8 cellular contexts compared by ENCODE assay signal in genomic region chr1:2411801-2412394, GRCh38. TPM values are rescaled to one million over a fixed set of nuclear protein-coding genes. Genes with fewer than 3 reads are reported as not detected.
A peak's percentile ranks its signal among the peaks of the same experiment; 100 is the strongest.
DNase-seq lines count a peak whose midpoint lies in the region; ATAC-seq, FAIRE-seq and TF ChIP-seq lines count a peak whose summit lies in the region.

No MANE protein-coding gene starts in this region.

- peaks cover 17% of the 10 kb centered on the region for H3K79me2 ChIP-seq in HepG2 (ENCODE audit: insufficient read depth, low read length)

- no peaks in the 10 kb centered on the region for H3K9me3 ChIP-seq in HUES64 (ENCODE audit: insufficient read depth, low read depth, low read length)
- H3K9me3 ChIP-seq in HepG2 (ENCODE audit: low read length): no peaks in the 10 kb centered on the region
- H3K9me3 ChIP-seq in thyroid gland: no peaks in the 10 kb centered on the region

- TF ChIP-seq POLR2A in HepG2 (IDR thresholded peaks at IDR 0.05; ENCODE audit: insufficient read depth in 1 of 2, low read depth in 2 of 2, low read length in 2 of 2) (no peak), thyroid gland (IDR thresholded peaks at IDR 0.05) (no peak)

- WGBS in HUES64: 8% methylated on average over 38 of the region's 38 CpGs
- 40% methylated on average over 1 of the region's 38 CpGs for WGBS in HepG2 (ENCODE audit: low lambda C conversion rate)
- WGBS in thyroid gland, 2 donors: 3 to 11% methylated on average over 12 to 18 of the region's 38 CpGs

- peak overlapping the region; percentile 94 for H3K4me2 ChIP-seq in HepG2 (ENCODE audit: low read depth, low read length)

- H3K36me3 ChIP-seq in HUES64 (ENCODE audit: insufficient read depth, low read length) (peaks cover 33% of the 10 kb centered on the region), HepG2 (replicated peaks in 1 of 2; ENCODE audit: control insufficient read depth in 1 of 2, insufficient read depth in 2 of 2, low read length in 2 of 2) (peaks cover 21 to 31% of the 10 kb centered on the region in 2 experiments), thyroid gland (peaks cover 4 to 5% of the 10 kb centered on the region in 2 donors)

- H3K4me3 ChIP-seq in HUES64 (ENCODE audit: low read length) (peak overlapping the region; percentile 99), astrocyte of the spinal cord (ENCODE audit: low read depth, low read length) (peak overlapping the region; percentile 81), HepG2 (replicated peaks in 1 of 3; ENCODE audit: insufficient read depth in 1 of 3, low read depth in 2 of 3, low read length in 3 of 3) (peak overlapping the region; percentile 79 to 98 (median 94)), thyroid gland (replicated peaks in 1 of 3) (peak overlapping the region; percentile 16 to 85 (median 64))

- H3K27ac ChIP-seq in HUES64 (ENCODE audit: low read depth, low read length) (peak overlapping the region; percentile 85), HepG2 (ENCODE audit: extremely low read length, insufficient read depth, low read length) (peak overlapping the region; percentile 55), thyroid gland (peak overlapping the region in 1 of 3 donors; percentile 32)

- no peak for TF ChIP-seq RAD21 in HepG2 (CRISPR knock-in tag; IDR thresholded peaks at IDR 0.05)

- no peak for FAIRE-seq in HepG2 (lab: Jason Lieb, UNC)

- intact Hi-C loops in HepG2 (cut with micrococcal nuclease; ENCODE audit: unreplicated experiment) (loop anchor here (2.0 kb wide), 1 partner anchor 231 kb away; no protein-coding TSS in a partner anchor), thyroid gland (cut with DNase I) (no loop called here)

- H3K9ac ChIP-seq in HUES64 (ENCODE audit: low read depth, low read length) (peak overlapping the region; percentile 99), HepG2 (ENCODE audit: insufficient read depth, low read depth, low read length) (peak overlapping the region; percentile 91)

- CTCF ChIA-PET in HepG2 (lab: Yijun Ruan, JAX; ENCODE audit: low intra/inter-chr PET ratio, low total read pairs): no interaction called here

- ATAC-seq in GM18498 (IDR thresholded peaks at IDR 0.05; ENCODE audit: unreplicated experiment) (peak; percentile 26), GM21717 (IDR thresholded peaks at IDR 0.05; ENCODE audit: unreplicated experiment) (peak; percentile 23), HepG2 (peak; percentile 28)

- H3K4me1 ChIP-seq in HUES64 (ENCODE audit: insufficient read depth, low read length) (peaks cover 10% of the 10 kb centered on the region), HepG2 (ENCODE audit: insufficient read depth, low read length) (peaks cover 34% of the 10 kb centered on the region), thyroid gland (peaks cover 18 to 34% of the 10 kb centered on the region in 2 donors)

- in situ Hi-C loops in astrocyte of the spinal cord (cut with HindIII; ENCODE audit: low sequenced_read_pairs): no loop called here
- in situ Hi-C loops in HepG2 (cut with HindIII; ENCODE audit: extremely low pct_ligation_motif_present, low pct_unique_long_range_greater_than_20kb): loop anchor here (5.0 kb wide), 1 partner anchor 135 kb away; no protein-coding TSS in a partner anchor

- DNase-seq in astrocyte of the spinal cord (ENCODE audit: low read depth, low spot score) (no peak), HepG2 (ENCODE audit: low spot score) (no peak), thyroid gland (no peak), H4 (ENCODE audit: low spot score) (no peak), NCI-H1436 treated with DMSO at 0.1 percent for 48 hours (lab: John Stamatoyannopoulos, UW) (no peak)

- H4K20me1 ChIP-seq in HepG2 (ENCODE audit: insufficient read depth, low read length): no peaks in the 10 kb centered on the region

- TF ChIP-seq EP300 in HepG2 (IDR thresholded peaks at IDR 0.05; ENCODE audit: low read depth in 2 of 2, low read length in 2 of 2) (no peak), HepG2 (CRISPR knock-in tag; IDR thresholded peaks at IDR 0.05; ENCODE audit: borderline replicate concordance) (no peak)

- no peak for TF ChIP-seq CTCF in astrocyte of the spinal cord (IDR thresholded peaks at IDR 0.05; ENCODE audit: low read depth, low read length)
- no peak for TF ChIP-seq CTCF in HepG2 (CRISPR knock-in tag; IDR thresholded peaks at IDR 0.05)
- no peak for TF ChIP-seq CTCF in thyroid gland (IDR thresholded peaks at IDR 0.05)

- H3K27me3 ChIP-seq in HUES64 (ENCODE audit: insufficient read depth, low read length): no peaks in the 10 kb centered on the region
- peaks cover 3 to 17% of the 10 kb centered on the region in 2 experiments; a peak in 4 of 5 replicates for H3K27me3 ChIP-seq in HepG2 (ENCODE audit: control insufficient read depth in 1 of 2, insufficient read depth in 2 of 2, low read length in 2 of 2)
- H3K27me3 ChIP-seq in thyroid gland: no peaks in the 10 kb centered on the region

- BruUV-seq in HepG2 (replicated peaks; lab: Mats Ljungman, UMichigan): no TSS peak

- POLR2A ChIA-PET in HepG2 (lab: Yijun Ruan, JAX): interaction anchor here (1.1 to 2.4 kb wide), 2 partner anchors 21 to 133 kb away, joined by 4 to 29 read pairs; partner anchors contain the start of genes MORN1 and RER1

- H2AFZ ChIP-seq in HepG2 (ENCODE audit: low read length): no peak overlapping the region

RNA-seq across cellular contexts. Expression of gene PEX10, which starts 0.5 kb away (rescaled TPM):
- 23.5 TPM for polyA plus RNA-seq in HUES64 (2013, experiment 1 of 2)
- polyA plus RNA-seq in HUES64 (2013, experiment 2 of 2): 23.7 TPM
- total RNA-seq in HepG2 (2016; rRNA removed; fragmentation: Illumina TruSeq; extraction: Trizol) (38.3 and 39.6 TPM in 2 replicates), thyroid gland (10 to 100 TPM; 25.0 to 35.2 (median 33.5) TPM)
- 20.2 and 25.8 TPM in 2 replicates for total RNA-seq in HepG2 (2016; cell fraction: cytosol; rRNA removed; fragmentation: Illumina TruSeq; extraction: Trizol; ENCODE audit: low read depth)
- 37.8 and 38.9 TPM in 2 replicates for total RNA-seq in HepG2 (2016; cell fraction: insoluble cytoplasmic fraction; rRNA removed; fragmentation: Illumina TruSeq; extraction: Trizol)
- total RNA-seq in HepG2 (2016; cell fraction: membrane; rRNA removed; fragmentation: Illumina TruSeq; extraction: Trizol): 53.4 and 59.7 TPM in 2 replicates
- total RNA-seq in HepG2 (2016; cell fraction: nucleus; rRNA removed; fragmentation: Illumina TruSeq; extraction: Trizol): 27.1 and 27.5 TPM in 2 replicates
- polyA plus RNA-seq in HepG2 (2011; rRNA removed): 16.1 and 21.0 TPM in 2 replicates
- 16.3 and 20.9 TPM in 2 replicates for polyA plus RNA-seq in HepG2 (2011; cell fraction: cytosol; rRNA removed)
- 49.0 and 57.5 TPM in 2 replicates for polyA plus RNA-seq in HepG2 (2011; cell fraction: nucleus; rRNA removed)
- 13.3 and 14.5 TPM in 2 replicates for polyA plus RNA-seq in HepG2 (2012)
- 27.1 and 37.0 TPM in 2 replicates for polyA plus RNA-seq in HepG2 (2016; cell fraction: cytosol; fragmentation: Illumina TruSeq; extraction: Trizol; ENCODE audit: low read depth)
- 36.5 and 40.8 TPM in 2 replicates for polyA plus RNA-seq in HepG2 (2016; cell fraction: insoluble cytoplasmic fraction; fragmentation: Illumina TruSeq; extraction: Trizol; ENCODE audit: low read depth)
- polyA plus RNA-seq in HepG2 (2016; cell fraction: membrane; fragmentation: Illumina TruSeq; extraction: Trizol; ENCODE audit: low read depth): 47.4 and 49.9 TPM in 2 replicates
- 44.7 and 46.3 TPM in 2 replicates for polyA plus RNA-seq in HepG2 (2016; cell fraction: nucleus; fragmentation: Illumina TruSeq; extraction: Trizol; ENCODE audit: insufficient read depth, low read depth)
- 15.3 and 46.5 TPM in 2 replicates for polyA minus RNA-seq in HepG2 (2011; rRNA and poly(A)+ RNA removed; ENCODE audit: low replicate concordance)
- 9.7 and 12.0 TPM in 2 replicates for polyA minus RNA-seq in HepG2 (2011; cell fraction: cytosol; rRNA and poly(A)+ RNA removed)
- polyA minus RNA-seq in HepG2 (2011; cell fraction: nucleus; rRNA and poly(A)+ RNA removed): 18.4 and 20.1 TPM in 2 replicates
- total RNA-seq in H4 (2014; rRNA removed; shearing (Covaris generic)): 26.1 and 44.5 TPM in 2 replicates

RNA-seq across cellular contexts. Expression of gene RER1, which starts 20.3 kb away (rescaled TPM):
- 49.9 TPM for polyA plus RNA-seq in HUES64 (2013, experiment 1 of 2)
- 50.8 TPM for polyA plus RNA-seq in HUES64 (2013, experiment 2 of 2)
- total RNA-seq in HepG2 (2016; rRNA removed; fragmentation: Illumina TruSeq; extraction: Trizol) (83.9 and 128 TPM in 2 replicates), thyroid gland (100 to 1,000 TPM in 1 of 4 donors, 10 to 100 TPM in 3; 73.5 to 101 (median 83.7) TPM)
- total RNA-seq in HepG2 (2016; cell fraction: cytosol; rRNA removed; fragmentation: Illumina TruSeq; extraction: Trizol; ENCODE audit: low read depth): 51.3 and 72.8 TPM in 2 replicates
- 89.5 and 137 TPM in 2 replicates for total RNA-seq in HepG2 (2016; cell fraction: insoluble cytoplasmic fraction; rRNA removed; fragmentation: Illumina TruSeq; extraction: Trizol)
- total RNA-seq in HepG2 (2016; cell fraction: membrane; rRNA removed; fragmentation: Illumina TruSeq; extraction: Trizol): 77.4 and 86.1 TPM in 2 replicates
- 76.0 and 95.5 TPM in 2 replicates for total RNA-seq in HepG2 (2016; cell fraction: nucleus; rRNA removed; fragmentation: Illumina TruSeq; extraction: Trizol)
- polyA plus RNA-seq in HepG2 (2011; rRNA removed): 135 and 164 TPM in 2 replicates
- 82.7 and 131 TPM in 2 replicates for polyA plus RNA-seq in HepG2 (2011; cell fraction: cytosol; rRNA removed)
- 155 and 197 TPM in 2 replicates for polyA plus RNA-seq in HepG2 (2011; cell fraction: nucleus; rRNA removed)
- 64.5 and 73.8 TPM in 2 replicates for polyA plus RNA-seq in HepG2 (2012)
- 84.3 and 98.6 TPM in 2 replicates for polyA plus RNA-seq in HepG2 (2016; cell fraction: cytosol; fragmentation: Illumina TruSeq; extraction: Trizol; ENCODE audit: low read depth)
- polyA plus RNA-seq in HepG2 (2016; cell fraction: insoluble cytoplasmic fraction; fragmentation: Illumina TruSeq; extraction: Trizol; ENCODE audit: low read depth): 87.8 and 97.0 TPM in 2 replicates
- polyA plus RNA-seq in HepG2 (2016; cell fraction: membrane; fragmentation: Illumina TruSeq; extraction: Trizol; ENCODE audit: low read depth): 69.1 and 85.3 TPM in 2 replicates
- polyA plus RNA-seq in HepG2 (2016; cell fraction: nucleus; fragmentation: Illumina TruSeq; extraction: Trizol; ENCODE audit: insufficient read depth, low read depth): 191 and 194 TPM in 2 replicates
- 95.9 and 234 TPM in 2 replicates for polyA minus RNA-seq in HepG2 (2011; rRNA and poly(A)+ RNA removed; ENCODE audit: low replicate concordance)
- polyA minus RNA-seq in HepG2 (2011; cell fraction: cytosol; rRNA and poly(A)+ RNA removed): 32.9 and 45.5 TPM in 2 replicates
- 23.3 and 29.3 TPM in 2 replicates for polyA minus RNA-seq in HepG2 (2011; cell fraction: nucleus; rRNA and poly(A)+ RNA removed)
- total RNA-seq in H4 (2014; rRNA removed; shearing (Covaris generic)): 173 and 208 TPM in 2 replicates

RNA-seq across cellular contexts. Expression of gene MORN1, which starts 20.5 kb away (rescaled TPM):
- polyA plus RNA-seq in HUES64 (2013, experiment 1 of 2): 3.8 TPM
- 3.9 TPM for polyA plus RNA-seq in HUES64 (2013, experiment 2 of 2)
- total RNA-seq in HepG2 (2016; rRNA removed; fragmentation: Illumina TruSeq; extraction: Trizol) (3.9 and 6.5 TPM in 2 replicates), thyroid gland (10 to 100 TPM; 23.3 to 45.3 (median 33.8) TPM)
- 1.5 and 2.2 TPM in 2 replicates for total RNA-seq in HepG2 (2016; cell fraction: cytosol; rRNA removed; fragmentation: Illumina TruSeq; extraction: Trizol; ENCODE audit: low read depth)
- 3.5 and 5.4 TPM in 2 replicates for total RNA-seq in HepG2 (2016; cell fraction: insoluble cytoplasmic fraction; rRNA removed; fragmentation: Illumina TruSeq; extraction: Trizol)
- total RNA-seq in HepG2 (2016; cell fraction: membrane; rRNA removed; fragmentation: Illumina TruSeq; extraction: Trizol): 1.7 and 1.8 TPM in 2 replicates
- 6.4 and 6.8 TPM in 2 replicates for total RNA-seq in HepG2 (2016; cell fraction: nucleus; rRNA removed; fragmentation: Illumina TruSeq; extraction: Trizol)
- polyA plus RNA-seq in HepG2 (2011; rRNA removed): 2.6 and 3.1 TPM in 2 replicates
- polyA plus RNA-seq in HepG2 (2011; cell fraction: cytosol; rRNA removed): 2.5 and 3.1 TPM in 2 replicates
- polyA plus RNA-seq in HepG2 (2011; cell fraction: nucleus; rRNA removed): 7.8 and 8.8 TPM in 2 replicates
- polyA plus RNA-seq in HepG2 (2012): 1.3 and 1.7 TPM in 2 replicates
- 0.84 and 1.9 TPM in 2 replicates for polyA plus RNA-seq in HepG2 (2016; cell fraction: cytosol; fragmentation: Illumina TruSeq; extraction: Trizol; ENCODE audit: low read depth)
- 2.3 and 3.3 TPM in 2 replicates for polyA plus RNA-seq in HepG2 (2016; cell fraction: insoluble cytoplasmic fraction; fragmentation: Illumina TruSeq; extraction: Trizol; ENCODE audit: low read depth)
- 0.73 and 1.3 TPM in 2 replicates for polyA plus RNA-seq in HepG2 (2016; cell fraction: membrane; fragmentation: Illumina TruSeq; extraction: Trizol; ENCODE audit: low read depth)
- 8.2 and 9.2 TPM in 2 replicates for polyA plus RNA-seq in HepG2 (2016; cell fraction: nucleus; fragmentation: Illumina TruSeq; extraction: Trizol; ENCODE audit: insufficient read depth, low read depth)
- 6.7 and 28.4 TPM in 2 replicates for polyA minus RNA-seq in HepG2 (2011; rRNA and poly(A)+ RNA removed; ENCODE audit: low replicate concordance)
- polyA minus RNA-seq in HepG2 (2011; cell fraction: cytosol; rRNA and poly(A)+ RNA removed): 1.3 and 3.0 TPM in 2 replicates
- 7.5 and 8.9 TPM in 2 replicates for polyA minus RNA-seq in HepG2 (2011; cell fraction: nucleus; rRNA and poly(A)+ RNA removed)
- 5.4 and 6.3 TPM in 2 replicates for total RNA-seq in H4 (2014; rRNA removed; shearing (Covaris generic))
